In the genomic region with DNA sequence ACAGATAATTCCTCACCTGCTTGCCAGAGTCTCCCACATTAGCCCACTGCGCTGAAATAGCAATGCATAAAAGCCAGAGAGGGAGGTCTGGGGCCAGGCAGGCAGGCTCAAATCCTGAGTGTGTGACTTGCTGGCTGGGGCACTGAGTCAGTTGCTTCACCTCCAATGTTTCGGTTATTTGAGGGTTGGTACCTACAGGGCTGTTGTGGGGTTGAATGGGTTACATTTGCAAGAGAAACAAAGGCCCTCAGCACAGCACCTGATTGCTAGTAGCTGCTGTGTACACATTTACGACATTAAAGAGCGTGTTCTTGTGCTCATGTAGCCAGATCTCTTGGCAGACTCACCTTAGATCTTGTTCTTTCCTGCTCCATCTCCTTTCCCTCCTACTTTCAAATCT, we compare ENCODE assay signal across 20 cellular contexts.
"Had no signal": no experiment of that assay in that cellular context is flagged by ENCODE, and none has a peak within 500 bp of the region (broad histone marks: within the 10 kb centered on the region; RNA-seq: fewer than 3 reads in every experiment).

No MANE protein-coding gene starts in this region.

- H3K36me3 ChIP-seq: esophagus squamous epithelium, gastroesophageal sphincter, ovary, right atrium auricular region, sigmoid colon, transverse colon had no signal

- H3K9me3 ChIP-seq: esophagus squamous epithelium, gastroesophageal sphincter, mucosa of descending colon, ovary, right atrium auricular region, sigmoid colon, testis, transverse colon had no signal

- H3K4me1 ChIP-seq: esophagus squamous epithelium, gastroesophageal sphincter, right atrium auricular region, sigmoid colon, testis, transverse colon had no signal

- H3K36me3 Mint-ChIP-seq: stimulated activated naive B cell treated with anti-CD40 and anti-IgM and Interleukin-4, amounts not matched to agents 10 μg/mL and 1 μg/mL and 100 μg/mL, for 72 hours had no signal

- H3K4me1 Mint-ChIP-seq: naive thymus-derived CD8-positive, alpha-beta T cell; neural crest cell; stimulated activated naive B cell treated with anti-CD40 and anti-IgM and Interleukin-4, amounts not matched to agents 10 μg/mL and 1 μg/mL and 100 μg/mL, for 72 hours; stimulated activated naive CD8-positive, alpha-beta T cell treated with anti-CD3 and anti-CD28 coated beads, Interleukin-15, amount 100 ng/mL, for 72 hours had no signal

- DNase-seq: effector memory CD8-positive, alpha-beta T cell; esophagus squamous epithelium; foreskin fibroblast; glutamatergic neuron; mammary epithelial cell; mucosa of descending colon; naive thymus-derived CD8-positive, alpha-beta T cell; nucleus accumbens; ovary; sigmoid colon; stimulated activated CD4-positive, alpha-beta T cell treated with anti-CD3 and anti-CD28 coated beads, Interleukin-2, amount 100 ng/mL, for 24 hours; stimulated activated CD4-positive, alpha-beta T cell treated with anti-CD3 and anti-CD28 coated beads, Interleukin-4, amount 100 ng/mL, for 4 hours; stimulated activated naive B cell treated with anti-CD40 and anti-IgM and Interleukin-4, amounts not matched to agents 10 μg/mL and 1 μg/mL and 100 μg/mL, for 72 hours; stimulated activated naive CD8-positive, alpha-beta T cell treated with anti-CD3 and anti-CD28 coated beads, Interleukin-15, amount 100 ng/mL, for 72 hours; testis; transverse colon had no signal

- H3K4me3 Mint-ChIP-seq: effector memory CD8-positive, alpha-beta T cell; naive thymus-derived CD8-positive, alpha-beta T cell; neural crest cell; stimulated activated naive B cell treated with anti-CD40 and anti-IgM and Interleukin-4, amounts not matched to agents 10 μg/mL and 1 μg/mL and 100 μg/mL, for 72 hours; stimulated activated naive CD8-positive, alpha-beta T cell treated with anti-CD3 and anti-CD28 coated beads, Interleukin-15, amount 100 ng/mL, for 72 hours had no signal

- H3K9me3 Mint-ChIP-seq: effector memory CD8-positive, alpha-beta T cell; neural crest cell; stimulated activated naive CD8-positive, alpha-beta T cell treated with anti-CD3 and anti-CD28 coated beads, Interleukin-15, amount 100 ng/mL, for 72 hours had no signal

- H3K27ac ChIP-seq: esophagus squamous epithelium, gastroesophageal sphincter, ovary, right atrium auricular region, sigmoid colon, skin epidermis, testis, transverse colon had no signal

- H3K27me3 ChIP-seq: ovary, right atrium auricular region, sigmoid colon, testis, transverse colon had no signal

- H3K27ac Mint-ChIP-seq: effector memory CD8-positive, alpha-beta T cell; naive thymus-derived CD8-positive, alpha-beta T cell; stimulated activated naive B cell treated with anti-CD40 and anti-IgM and Interleukin-4, amounts not matched to agents 10 μg/mL and 1 μg/mL and 100 μg/mL, for 72 hours; stimulated activated naive CD8-positive, alpha-beta T cell treated with anti-CD3 and anti-CD28 coated beads, Interleukin-15, amount 100 ng/mL, for 72 hours had no signal

- H3K4me3 ChIP-seq: esophagus squamous epithelium, gastroesophageal sphincter, mucosa of descending colon, ovary, right atrium auricular region, sigmoid colon, skin epidermis, testis, transverse colon had no signal
